ENCODE assay signal across 26 cellular contexts in genomic region chr7:20964214-20964613, GRCh38.
DNase-seq lines count a peak whose midpoint lies in the region; ATAC-seq, FAIRE-seq and TF ChIP-seq lines count a peak whose summit lies in the region.
"Had no signal": no experiment of that assay in that cellular context is flagged by ENCODE, and none has a peak within 500 bp of the region (broad histone marks: within the 10 kb centered on the region; RNA-seq: fewer than 3 reads in every experiment).

No MANE protein-coding gene starts in this region.

- no peaks in the 10 kb centered on the region for H3K36me3 ChIP-seq in keratinocyte (ENCODE audit: control insufficient read depth in 2 of 2, extremely low read depth in 1 of 2, insufficient read depth in 2 of 2, low read length in 2 of 2)
- H3K36me3 ChIP-seq: heart left ventricle, prostate gland, tibial nerve had no signal

- H3K4me3 ChIP-seq in keratinocyte (ENCODE audit: control insufficient read depth in 2 of 3, extremely low read depth in 1 of 3, insufficient read depth in 2 of 3, low read depth in 1 of 3, low read length in 3 of 3) = no peak overlapping the region
- H3K4me3 ChIP-seq: GM12878, heart left ventricle, PC-9, prostate gland, skin epidermis, tibial nerve had no signal

- peak; percentile 23 for FAIRE-seq in H54 (lab: Jason Lieb, UNC)
- peak; percentile 61 for FAIRE-seq in keratinocyte (lab: Jason Lieb, UNC)
- FAIRE-seq: colon, GM12878 had no signal

- ATAC-seq in activated CD4-positive, CD25-positive, alpha-beta regulatory T cell treated with anti-CD3 and anti-CD28 coated beads, Interleukin-2, amount 50 U/mL, for 24 hours = no peak
- ATAC-seq: GM12878, heart left ventricle, left lobe of liver had no signal

- dilution Hi-C loops in keratinocyte (cut with MboI; ENCODE audit: extremely low pct_ligation_motif_present, low sequenced_read_pairs) = no loop called here

- no peaks in the 10 kb centered on the region for H3K79me2 ChIP-seq in keratinocyte (ENCODE audit: control insufficient read depth, insufficient read depth, low read length)

- no peak overlapping the region for H3K4me2 ChIP-seq in keratinocyte (ENCODE audit: control insufficient read depth, extremely low read depth, insufficient read depth, low read depth, low read length)
- H3K4me2 ChIP-seq: PC-9 had no signal

- TF ChIP-seq CTCF in keratinocyte (optimal IDR thresholded peaks at IDR 0.05 in 1 of 3, IDR thresholded peaks at IDR 0.05 in 1 of 3, conservative IDR thresholded peaks at IDR 0.05 in 1 of 3; ENCODE audit: extremely low read depth in 1 of 3, insufficient read depth in 2 of 3, low read length in 3 of 3) = no peak

- no peaks in the 10 kb centered on the region for H3K4me1 ChIP-seq in keratinocyte (ENCODE audit: control insufficient read depth, extremely low read depth, insufficient read depth, low read length)
- H3K4me1 ChIP-seq: heart left ventricle, prostate gland, tibial nerve had no signal

- no peaks in the 10 kb centered on the region for H3K9me3 ChIP-seq in keratinocyte (ENCODE audit: control insufficient read depth, low read depth, low read length)
- H3K9me3 ChIP-seq: heart left ventricle, prostate gland, tibial nerve had no signal

- no peak for TF ChIP-seq POLR2A in H54 (IDR thresholded peaks at IDR 0.05; ENCODE audit: low read depth, low read length)

- no peaks in the 10 kb centered on the region for H4K20me1 ChIP-seq in keratinocyte (ENCODE audit: control insufficient read depth, extremely low read depth, insufficient read depth, low read length)

- H3K9ac ChIP-seq in keratinocyte (ENCODE audit: control insufficient read depth, extremely low read depth, insufficient read depth, low read length) = no peak overlapping the region

- H3K27me3 ChIP-seq in keratinocyte (ENCODE audit: control insufficient read depth, extremely low read depth, insufficient read depth, low read length) = no peaks in the 10 kb centered on the region
- H3K27me3 ChIP-seq: heart left ventricle, tibial nerve had no signal

- DNase-seq in H54 (ENCODE audit: insufficient read length, low spot score) = no peak
- peak; percentile 99 for DNase-seq in NCI-H1436 treated with DMSO at 0.1 percent for 48 hours (lab: John Stamatoyannopoulos, UW)
- peak; percentile 87 for DNase-seq in NCI-H774 (lab: John Stamatoyannopoulos, UW)
- DNase-seq in keratinocyte (ENCODE audit: low read depth, low spot score) = no peak
- DNase-seq in stimulated activated naive CD4-positive, alpha-beta T cell treated with Interleukin-2 at 50 U/mL for 16 hours (lab: John Stamatoyannopoulos, UW) = no peak
- DNase-seq in T-helper 2 cell = no peak
- no peak for DNase-seq in cerebellar cortex (ENCODE audit: low spot score)
- DNase-seq: activated CD4-positive, alpha-beta T cell treated with anti-CD3 and anti-CD28 coated beads for 4 hours; activated naive CD8-positive, alpha-beta T cell treated with anti-CD3 and anti-CD28 coated beads for 36 hours; endodermal cell; GOT3; heart left ventricle; midbrain; NCI-H1694; NCI-H524; nephron progenitor cell; PC-9; SHP77 treated with DMSO at 0.1 percent for 48 hours; stimulated activated CD4-positive, alpha-beta T cell treated with anti-CD3 and anti-CD28 coated beads, Interleukin-2, amount 100 ng/mL, for 48 hours had no signal

- H2AFZ ChIP-seq in keratinocyte (ENCODE audit: control insufficient read depth, low read length) = no peak overlapping the region
- H2AFZ ChIP-seq: PC-9 had no signal

- H3K9me1 ChIP-seq in keratinocyte (ENCODE audit: control insufficient read depth, extremely low read depth, insufficient read depth, low read length) = no peaks in the 10 kb centered on the region

- no peak overlapping the region for H3K27ac ChIP-seq in keratinocyte (ENCODE audit: control insufficient read depth, insufficient read depth, low read length)
- H3K27ac ChIP-seq: heart left ventricle, PC-9, prostate gland, skin epidermis, tibial nerve had no signal

Comparison
In these comparisons a context has a peak if more than half of its experiments do, and no peak if none do; other contexts are left out.
1. DNase-seq: peak in NCI-H1436 treated with DMSO at 0.1 percent for 48 hours (single experiment) and NCI-H774 (single experiment); none in H54 (single experiment), keratinocyte (single experiment), stimulated activated naive CD4-positive, alpha-beta T cell treated with Interleukin-2 at 50 U/mL for 16 hours (single experiment), T-helper 2 cell (0 of 5) and cerebellar cortex (single experiment).